Comparison of ENCODE assay signal across 15 cellular contexts in the genomic region with DNA sequence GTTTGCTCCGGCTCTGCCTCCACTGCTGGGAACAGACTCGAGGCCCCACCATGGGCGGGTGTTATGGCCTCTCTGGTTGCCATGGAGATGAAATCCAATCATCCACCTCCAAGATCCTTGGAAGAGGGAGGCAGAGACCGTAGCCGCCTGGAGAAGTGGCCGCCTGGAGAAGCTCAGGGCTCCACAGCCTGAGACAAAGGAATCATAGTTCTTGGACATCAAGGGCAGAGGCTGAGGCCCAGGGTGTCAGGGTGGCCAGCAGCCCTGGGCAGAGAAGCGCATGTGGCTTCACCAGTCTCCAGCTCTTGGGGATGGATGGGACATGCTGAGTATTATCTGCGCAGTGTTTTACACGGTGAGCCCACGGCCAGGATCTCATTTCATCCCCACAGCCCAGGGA. TPM values are rescaled to one million over a fixed set of nuclear protein-coding genes. Genes with fewer than 3 reads are reported as not detected.
DNase-seq lines count a peak whose midpoint lies in the region; ATAC-seq and TF ChIP-seq lines count a peak whose summit lies in the region.
"Had no signal": no experiment of that assay in that cellular context is flagged by ENCODE, and none has a peak within 500 bp of the region (broad histone marks: within the 10 kb centered on the region; RNA-seq: fewer than 3 reads in every experiment).

No MANE protein-coding gene starts in this region.

- peaks cover 27% of the 10 kb centered on the region for H3K4me1 Mint-ChIP-seq in chondrocyte (ENCODE audit: low read depth)
- H3K4me1 Mint-ChIP-seq: stimulated activated effector memory CD8-positive, alpha-beta T cell treated with anti-CD3 and anti-CD28 coated beads, Interleukin-12 subunit alpha, Interleukin-12 subunit beta, amount 100 ng/mL, for 72 hours had no signal

- DNase-seq in A673 (ENCODE audit: low spot score) (peak; percentile 52), H7 (peak; percentile 87), iPS-NIHi11 (ENCODE audit: low spot score) (peak; percentile 72), chondrocyte (ENCODE audit: low spot score) (no peak), NCI-H2196 treated with DMSO at 0.1 percent for 48 hours (lab: John Stamatoyannopoulos, UW; ENCODE audit: unreplicated experiment) (no peak), coronary artery (ENCODE audit: low spot score) (no peak)
- DNase-seq in stimulated activated naive CD4-positive, alpha-beta T cell treated with Interleukin-2 at 50 U/mL for 16 hours (lab: John Stamatoyannopoulos, UW) = no peak
- DNase-seq: activated CD4-positive, alpha-beta T cell treated with anti-CD3 and anti-CD28 coated beads for 1 hour; activated T-cell treated with anti-CD3 and anti-CD28 coated beads, Interleukin-2, amount 50 U/mL, for 1 hour; aorta; GDM1; lower lobe of right lung; NCI-H510A had no signal

- H3K36me3 Mint-ChIP-seq in chondrocyte (ENCODE audit: low read depth) = no peaks in the 10 kb centered on the region

- no peaks in the 10 kb centered on the region for H3K9me3 ChIP-seq in A673 (ENCODE audit: low read depth, low read length, poor library complexity, severe bottlenecking)
- H3K9me3 ChIP-seq: lower lobe of right lung had no signal

- BruUV-seq in A673 (replicated peaks; lab: Mats Ljungman, UMichigan) = no TSS peak

- ATAC-seq in SK-N-SH treated with all-trans-retinoic acid at 6 μM for 48 hours = peak; percentile 53; the same call in 2 of the 3 replicates
- ATAC-seq: lower lobe of right lung; stimulated activated effector memory CD8-positive, alpha-beta T cell treated with anti-CD3 and anti-CD28 coated beads, Interleukin-12 subunit alpha, Interleukin-12 subunit beta, amount 100 ng/mL, for 72 hours had no signal

- TF ChIP-seq CTCF in A673 (conservative IDR thresholded peaks at IDR 0.05; ENCODE audit: low read depth, low read length) = no peak
- no peak for TF ChIP-seq CTCF in chondrocyte (IDR thresholded peaks at IDR 0.05)
- TF ChIP-seq CTCF in coronary artery (IDR thresholded peaks at IDR 0.05) = no peak

- H3K36me3 ChIP-seq in A673 (ENCODE audit: insufficient read depth, low read length, poor library complexity, severe bottlenecking) (no peaks in the 10 kb centered on the region), H7 (replicated peaks; ENCODE audit: control insufficient read depth, insufficient read depth, low read length) (no peaks in the 10 kb centered on the region)

- peaks cover 7% of the 10 kb centered on the region for H3K4me1 ChIP-seq in A673 (ENCODE audit: insufficient read depth, low read length, poor library complexity, severe bottlenecking)
- H3K4me1 ChIP-seq: lower lobe of right lung had no signal

- H3K27me3 ChIP-seq in A673 (replicated peaks; ENCODE audit: insufficient read depth, low read depth, low read length, poor library complexity) (no peaks in the 10 kb centered on the region), H7 (ENCODE audit: control insufficient read depth, insufficient read depth, low read length) (no peaks in the 10 kb centered on the region)

- intact Hi-C loops in A673 (cut with micrococcal nuclease; ENCODE audit: unreplicated experiment) = no loop called here

- no peak overlapping the region for H3K4me3 Mint-ChIP-seq in chondrocyte (ENCODE audit: unreplicated experiment)
- H3K4me3 Mint-ChIP-seq: stimulated activated effector memory CD8-positive, alpha-beta T cell treated with anti-CD3 and anti-CD28 coated beads, Interleukin-12 subunit alpha, Interleukin-12 subunit beta, amount 100 ng/mL, for 72 hours had no signal

- H3K27ac ChIP-seq in A673 (ENCODE audit: low read depth, low read length, poor library complexity, severe bottlenecking) (no peak overlapping the region), coronary artery (no peak overlapping the region)
- H3K27ac ChIP-seq: lower lobe of right lung had no signal

- H3K9me3 Mint-ChIP-seq in chondrocyte (ENCODE audit: low read depth) = no peaks in the 10 kb centered on the region
- H3K9me3 Mint-ChIP-seq: stimulated activated effector memory CD8-positive, alpha-beta T cell treated with anti-CD3 and anti-CD28 coated beads, Interleukin-12 subunit alpha, Interleukin-12 subunit beta, amount 100 ng/mL, for 72 hours had no signal

- no peak overlapping the region for H3K27ac Mint-ChIP-seq in chondrocyte (ENCODE audit: unreplicated experiment)
- H3K27ac Mint-ChIP-seq: stimulated activated effector memory CD8-positive, alpha-beta T cell treated with anti-CD3 and anti-CD28 coated beads, Interleukin-12 subunit alpha, Interleukin-12 subunit beta, amount 100 ng/mL, for 72 hours had no signal

- CTCF ChIA-PET in A673 (lab: Charles Lee) = interaction anchor here (2.2 kb wide), 1 partner anchor 21 kb away, joined by 5 read pairs; no protein-coding TSS in a partner anchor

- H3K4me3 ChIP-seq in A673 (ENCODE audit: low read depth, low read length, poor library complexity, severe bottlenecking) = no peak overlapping the region
- no peak overlapping the region for H3K4me3 ChIP-seq in H7 (ENCODE audit: insufficient read depth, low read depth, low read length)
- no peak overlapping the region for H3K4me3 ChIP-seq in coronary artery
- H3K4me3 ChIP-seq: lower lobe of right lung had no signal

- POLR2A ChIA-PET in A673 (lab: Charles Lee; ENCODE audit: low non-redundant PET) = no interaction called here

- no peaks in the 10 kb centered on the region for H3K27me3 Mint-ChIP-seq in chondrocyte (ENCODE audit: low read depth)

TF ChIP-seq in SK-N-SH treated with all-trans-retinoic acid at 6 μM for 48 hours, 23 proteins besides CTCF, POLR2A, EP300 and RAD21:
- TF ChIP-seq BACH2 (CRISPR knock-in tag; IDR thresholded peaks at IDR 0.05; ENCODE audit: borderline replicate concordance) = no peak
- TF ChIP-seq PPARA (CRISPR knock-in tag; IDR thresholded peaks at IDR 0.05; ENCODE audit: borderline replicate concordance) = no peak
- TF ChIP-seq CSRNP3 (CRISPR knock-in tag; IDR thresholded peaks at IDR 0.05) = no peak
- no peak for TF ChIP-seq ESRRG (CRISPR knock-in tag; IDR thresholded peaks at IDR 0.05)
- no peak for TF ChIP-seq POU6F1 (CRISPR knock-in tag; IDR thresholded peaks at IDR 0.05; ENCODE audit: borderline replicate concordance, low read depth)
- no peak for TF ChIP-seq ZNF8 (CRISPR knock-in tag; IDR thresholded peaks at IDR 0.05)
TF ChIP-seq in SK-N-SH treated with all-trans-retinoic acid at 6 μM for 48 hours: peak in this region for 0.

RNA-seq across cellular contexts. Expression of gene ABR, which starts 36.2 kb away (rescaled TPM):
- 47.6 and 67.9 TPM in 2 replicates for total RNA-seq in A673 (2021)
- 24.6 and 31.6 TPM in 2 replicates for total RNA-seq in H7 (2014; rRNA removed; shearing (Covaris generic))
- total RNA-seq in chondrocyte = 114 to 129 TPM (median 119 TPM) in 3 replicates

Comparison
In these comparisons a context has a peak if more than half of its experiments do, and no peak if none do; other contexts are left out.
1. DNase-seq: peak in A673 (single experiment), H7 (single experiment) and iPS-NIHi11 (single experiment); none in chondrocyte (single experiment), NCI-H2196 treated with DMSO at 0.1 percent for 48 hours (single experiment), stimulated activated naive CD4-positive, alpha-beta T cell treated with Interleukin-2 at 50 U/mL for 16 hours (single experiment) and coronary artery (single experiment).